Comparison of ENCODE assay signal across 25 cellular contexts in genomic region chr22:28669388-28669787, GRCh38.
"Had no signal": no experiment of that assay in that cellular context is flagged by ENCODE, and none has a peak within 500 bp of the region (broad histone marks: within the 10 kb centered on the region; RNA-seq: fewer than 3 reads in every experiment).

No MANE protein-coding gene starts in this region.

- H3K4me3 ChIP-seq: adrenal gland, body of pancreas, colonic mucosa, esophagus squamous epithelium had no signal

- H3K9me3 ChIP-seq: adrenal gland, body of pancreas, colonic mucosa, esophagus squamous epithelium had no signal

- ATAC-seq: activated CD4-positive, alpha-beta T cell treated with anti-CD3 and anti-CD28 coated beads for 36 hours; activated CD8-positive, alpha-beta memory T cell treated with anti-CD3 and anti-CD28 coated beads, Interleukin-2, amount 10 ng/mL, durations not matched to agents 7 days and 5 days; activated CD8-positive, alpha-beta T cell treated with anti-CD3 and anti-CD28 coated beads, Interleukin-2, amount 10 ng/mL, durations not matched to agents 7 days and 5 days; activated naive CD8-positive, alpha-beta T cell treated with anti-CD3 and anti-CD28 coated beads, Interleukin-2, amount 50 U/mL, for 24 hours; body of pancreas had no signal

- H3K27me3 ChIP-seq: adrenal gland, body of pancreas, colonic mucosa, esophagus squamous epithelium had no signal

- DNase-seq: activated CD4-positive, alpha-beta memory T cell treated with anti-CD3 and anti-CD28 coated beads for 36 hours; activated CD4-positive, alpha-beta T cell treated with anti-CD3 and anti-CD28 coated beads for 36 hours; activated CD4-positive, alpha-beta T cell treated with anti-CD3 and anti-CD28 coated beads, Interleukin-2, amount 10 ng/mL, durations not matched to agents 24 days and 14 days; activated CD4-positive, CD25-positive, alpha-beta regulatory T cell; activated CD4-positive, CD25-positive, alpha-beta regulatory T cell treated with anti-CD3 and anti-CD28 coated beads, Interleukin-2, amount 50 U/mL, for 72 hours; activated CD8-positive, alpha-beta memory T cell treated with anti-CD3 and anti-CD28 coated beads, Interleukin-2, amount 10 ng/mL, durations not matched to agents 7 days and 5 days; activated CD8-positive, alpha-beta memory T cell treated with anti-CD3 and anti-CD28 coated beads, Interleukin-2, amount 50 U/mL, for 4 hours; activated CD8-positive, alpha-beta T cell treated with anti-CD3 and anti-CD28 coated beads, Interleukin-2, amount 10 ng/mL, durations not matched to agents 7 days and 5 days; activated effector memory CD4-positive, alpha-beta T cell treated with anti-CD3 and anti-CD28 coated beads, Interleukin-2, amount 50 U/mL, for 16 hours; activated naive CD4-positive, alpha-beta T cell treated with anti-CD3 and anti-CD28 coated beads for 36 hours; activated naive CD8-positive, alpha-beta T cell treated with anti-CD3 and anti-CD28 coated beads for 36 hours; activated naive CD8-positive, alpha-beta T cell treated with anti-CD3 and anti-CD28 coated beads, Interleukin-2, amount 50 U/mL, for 24 hours; activated T-cell treated with anti-CD3 and anti-CD28 coated beads, Interleukin-2, amount 50 U/mL, for 1 hour; activated T-cell treated with anti-CD3 and anti-CD28 coated beads, Interleukin-2, amount 50 U/mL, for 48 hours; adrenal gland; amygdala; aorta; body of pancreas; colonic mucosa; effector CD8-positive, alpha-beta T cell; esophagus squamous epithelium; T-helper 2 cell had no signal

- FAIRE-seq: endothelial cell of umbilical vein, frontal cortex had no signal

- H3K27ac ChIP-seq: adrenal gland, body of pancreas, colonic mucosa, epithelial cell of prostate, esophagus squamous epithelium had no signal

- H3K4me1 ChIP-seq: adrenal gland, body of pancreas had no signal

- H3K36me3 ChIP-seq: adrenal gland, colonic mucosa, esophagus squamous epithelium had no signal
